In genomic region chr20:63024573-63025392, GRCh38 we compare ENCODE assay signal across 28 cellular contexts. TPM values are rescaled to one million over a fixed set of nuclear protein-coding genes. Genes with fewer than 3 reads are reported as not detected.
A peak's percentile ranks its signal among the peaks of the same experiment; 100 is the strongest.
DNase-seq lines count a peak whose midpoint lies in the region; ATAC-seq and TF ChIP-seq lines count a peak whose summit lies in the region.
"Had no signal": no experiment of that assay in that cellular context is flagged by ENCODE, and none has a peak within 500 bp of the region (broad histone marks: within the 10 kb centered on the region; RNA-seq: fewer than 3 reads in every experiment).

No MANE protein-coding gene starts in this region.

- H2AFZ ChIP-seq in PC-3 (ENCODE audit: low read length) = peak overlapping the region; percentile 67; the same call in 1 of the 2 replicates

- CTCF ChIA-PET in PC-3 (lab: Charles Lee) (no interaction called here), HEK293T (lab: Yijun Ruan, JAX) (no interaction called here)

- no TSS peak for BruUV-seq in PC-3 (replicated peaks; lab: Mats Ljungman, UMichigan)

- intact Hi-C loops in PC-3 (cut with micrococcal nuclease) (no loop called here), lower lobe of right lung (cut with DNase I) (no loop called here)

- peak overlapping the region; percentile 43; the same call in 1 of the 2 replicates for H3K4me3 ChIP-seq in BLaER1
- H3K4me3 ChIP-seq in PC-3 (ENCODE audit: low read length) = no peak overlapping the region; the same call in 1 of the 2 replicates
- no peak overlapping the region for H3K4me3 ChIP-seq in lower lobe of right lung
- H3K4me3 ChIP-seq: colonic mucosa, psoas muscle had no signal

- H3F3A ChIP-seq in PC-3 (ENCODE audit: low read length, unreplicated experiment) = no peaks in the 10 kb centered on the region

- H3K36me3 ChIP-seq in BLaER1 (no peaks in the 10 kb centered on the region; the same call in 1 of the 2 replicates), PC-3 (ENCODE audit: low read depth, low read length) (no peaks in the 10 kb centered on the region), lower lobe of right lung (no peaks in the 10 kb centered on the region)
- H3K36me3 ChIP-seq: colonic mucosa had no signal

- H3K4me2 ChIP-seq in BLaER1 (peak overlapping the region; percentile 85), PC-3 (ENCODE audit: low read length) (peak overlapping the region; percentile 74)
- H3K4me2 ChIP-seq: SK-N-SH had no signal

- ATAC-seq in PC-3 (no peak), lower lobe of right lung (no peak)
- ATAC-seq: psoas muscle had no signal

- POLR2A ChIA-PET in PC-3 (lab: Charles Lee; ENCODE audit: unreplicated experiment) = no interaction called here
- POLR2A ChIA-PET in HEK293T (lab: Yijun Ruan, JAX) = interaction anchor here (1.1 kb wide), 1 partner anchor 11 kb away, joined by 3 read pairs; no protein-coding TSS in a partner anchor

- H3K9me2 ChIP-seq in PC-3 (replicated peaks; ENCODE audit: low read length) = no peaks in the 10 kb centered on the region
- H3K9me2 ChIP-seq: SK-N-SH had no signal

- DNase-seq in NCI-H82 (lab: John Stamatoyannopoulos, UW) (peak; percentile 72), NCI-H82 treated with DMSO at 0.1 percent for 48 hours (lab: John Stamatoyannopoulos, UW; ENCODE audit: unreplicated experiment) (no peak), PC-3 (no peak), lower lobe of right lung (peak; percentile 30), HEK293T (ENCODE audit: extremely low spot score) (no peak), GM19240 (ENCODE audit: insufficient read length, low spot score) (no peak)
- DNase-seq in effector CD4-positive, alpha-beta T cell = no peak
- DNase-seq: activated CD4-positive, alpha-beta T cell treated with anti-CD3 and anti-CD28 coated beads for 1 hour; activated gamma-delta T cell; colonic mucosa; effector memory CD4-positive, alpha-beta T cell; erythroblast; GOT3; MM.1S; NCI-H1436; NCI-H2107; NCI-H774; stimulated activated naive B cell treated with anti-CD40 and anti-IgM and Interleukin-4, amounts not matched to agents 10 μg/mL and 1 μg/mL and 100 μg/mL, for 72 hours had no signal

- H4K20me1 ChIP-seq in BLaER1 = 0 out of 2 replicates have a peak, but pooled peaks cover 8% of the 10 kb centered on the region
- H4K20me1 ChIP-seq in PC-3 (ENCODE audit: low read length) = no peaks in the 10 kb centered on the region

- TF ChIP-seq CTCF in PC-3 (conservative IDR thresholded peaks at IDR 0.05; ENCODE audit: low read depth, low read length) (no peak), lower lobe of right lung (IDR thresholded peaks at IDR 0.05) (no peak)

- H3K27ac ChIP-seq in BLaER1 = peak overlapping the region; percentile 65
- H3K27ac ChIP-seq in PC-3 (ENCODE audit: low read length) = no peak overlapping the region
- H3K27ac ChIP-seq in lower lobe of right lung = no peak overlapping the region
- H3K27ac ChIP-seq: 22Rv1, colonic mucosa, psoas muscle had no signal

- H3K27me3 ChIP-seq in BLaER1 (peaks cover 8% of the 10 kb centered on the region), PC-3 (ENCODE audit: low read length) (peaks cover 73% of the 10 kb centered on the region), lower lobe of right lung (ENCODE audit: low read depth) (peaks cover 86% of the 10 kb centered on the region)

- H3K9me3 ChIP-seq in BLaER1 (peaks cover 11% of the 10 kb centered on the region), PC-3 (ENCODE audit: low read length) (no peaks in the 10 kb centered on the region), lower lobe of right lung (no peaks in the 10 kb centered on the region)
- H3K9me3 ChIP-seq: colonic mucosa, psoas muscle, SK-N-SH had no signal

- H3K79me2 ChIP-seq in PC-3 (ENCODE audit: low read length) = no peaks in the 10 kb centered on the region

- H3K4me1 ChIP-seq in BLaER1 (peaks cover 85% of the 10 kb centered on the region), PC-3 (ENCODE audit: insufficient read depth, low read length) (peaks cover 2% of the 10 kb centered on the region; the same call in 1 of the 2 replicates), lower lobe of right lung (peaks cover 8% of the 10 kb centered on the region)
- H3K4me1 ChIP-seq: colonic mucosa, psoas muscle had no signal

- H3K9ac ChIP-seq in BLaER1 (no peak overlapping the region), PC-3 (ENCODE audit: low read length) (no peak overlapping the region)
- H3K9ac ChIP-seq: SK-N-SH had no signal

TF ChIP-seq in HEK293T, 16 proteins besides CTCF, POLR2A, EP300 and RAD21:
- no peak for TF ChIP-seq HDGF (IDR thresholded peaks at IDR 0.05; ENCODE audit: borderline replicate concordance)
- TF ChIP-seq L3MBTL2 (conservative IDR thresholded peaks at IDR 0.05) = no peak
- no peak for TF ChIP-seq ZNF384 (IDR thresholded peaks at IDR 0.05)

RNA-seq across cellular contexts. Expression of gene BHLHE23, which starts 18.0 kb away (rescaled TPM):
- total RNA-seq in PC-3 (2014; rRNA removed) (not detected in 2 replicates), lower lobe of right lung (not detected)
- total RNA-seq: activated CD8-positive, alpha-beta T cell treated with anti-CD3 and anti-CD28 coated beads, Interleukin-2, amount 10 ng/mL, durations not matched to agents 7 days and 5 days; CD4-positive, alpha-beta T cell; colonic mucosa; kidney epithelial cell; mammary epithelial cell; mucosa of gallbladder; psoas muscle; ureter had no signal

Comparison
In these comparisons a context has a peak if more than half of its experiments do, and no peak if none do; other contexts are left out.
1. DNase-seq: peak in NCI-H82 (single experiment) and lower lobe of right lung (single experiment); none in NCI-H82 treated with DMSO at 0.1 percent for 48 hours (single experiment), PC-3 (single experiment), effector CD4-positive, alpha-beta T cell (single experiment), HEK293T (single experiment) and GM19240 (single experiment).